9 cellular contexts compared by ENCODE assay signal in genomic region chr11:57787920-57788716, GRCh38. TPM values are rescaled to one million over a fixed set of nuclear protein-coding genes. Genes with fewer than 3 reads are reported as not detected.
DNase-seq lines count a peak whose midpoint lies in the region; ATAC-seq and TF ChIP-seq lines count a peak whose summit lies in the region.
"Had no signal": no experiment of that assay in that cellular context is flagged by ENCODE, and none has a peak within 500 bp of the region (broad histone marks: within the 10 kb centered on the region; RNA-seq: fewer than 3 reads in every experiment).

No MANE protein-coding gene starts in this region.

- H3K27me3 ChIP-seq in cardiac muscle cell: no peaks in the 10 kb centered on the region
- H3K27me3 ChIP-seq in SK-N-SH (ENCODE audit: insufficient read depth): no peaks in the 10 kb centered on the region

- H3K36me3 Mint-ChIP-seq in stimulated activated memory B cell treated with anti-CD40 and anti-IgM and Interleukin-4, amounts not matched to agents 10 μg/mL and 1 μg/mL and 100 μg/mL, for 72 hours: peaks cover 5% of the 10 kb centered on the region

- H3K4me3 ChIP-seq in cardiac muscle cell (no peak overlapping the region), SK-N-SH (ENCODE audit: low read depth in 2 of 2, low read length in 1 of 2) (no peak overlapping the region)

- no peaks in the 10 kb centered on the region for H3K9me3 Mint-ChIP-seq in stimulated activated memory B cell treated with anti-CD40 and anti-IgM and Interleukin-4, amounts not matched to agents 10 μg/mL and 1 μg/mL and 100 μg/mL, for 72 hours

- WGBS in SK-N-SH (ENCODE audit: low lambda C conversion rate): 98% methylated on average over 6 of the region's 6 CpGs

- POLR2A ChIA-PET in SK-N-SH (lab: Yijun Ruan, JAX): no interaction called here

- peak; percentile 34 for ATAC-seq in GM21367 (IDR thresholded peaks at IDR 0.05; ENCODE audit: unreplicated experiment)
- ATAC-seq in stimulated activated memory B cell treated with anti-CD40 and anti-IgM and Interleukin-4, amounts not matched to agents 10 μg/mL and 1 μg/mL and 100 μg/mL, for 72 hours: no peak

- H2AFZ ChIP-seq in SK-N-SH (ENCODE audit: low read depth): no peak overlapping the region

- no peaks in the 10 kb centered on the region for H3K9me2 ChIP-seq in SK-N-SH

- no peaks in the 10 kb centered on the region for H3K9me3 ChIP-seq in cardiac muscle cell (ENCODE audit: low read depth)
- H3K9me3 ChIP-seq in SK-N-SH: no peaks in the 10 kb centered on the region

- no peak overlapping the region for H3K9ac ChIP-seq in SK-N-SH

- H3K4me1 ChIP-seq in cardiac muscle cell (ENCODE audit: low read depth): peaks cover 22% of the 10 kb centered on the region
- peaks cover 0 to 15% of the 10 kb centered on the region in 2 experiments; a peak in 2 of 4 replicates for H3K4me1 ChIP-seq in SK-N-SH (ENCODE audit: control insufficient read depth in 1 of 2, insufficient read depth in 2 of 2, low read depth in 1 of 2, low read length in 1 of 2)

- no peak for TF ChIP-seq EP300 in SK-N-SH (IDR thresholded peaks at IDR 0.05; ENCODE audit: borderline replicate concordance in 1 of 2, low read depth in 1 of 2, low read length in 1 of 2)

- CTCF ChIA-PET in SK-N-SH (lab: Yijun Ruan, JAX): interaction anchor here (1.6 to 2.1 kb wide), 2 partner anchors 11 to 13 kb away, joined by 3 to 17 read pairs; no protein-coding TSS in a partner anchor

- peak overlapping the region; percentile 76 for H3K27ac ChIP-seq in cardiac muscle cell
- no peak overlapping the region for H3K27ac ChIP-seq in SK-N-SH (ENCODE audit: low read depth in 2 of 2, low read length in 1 of 2)

- peaks cover 73% of the 10 kb centered on the region for H3K4me1 Mint-ChIP-seq in stimulated activated memory B cell treated with anti-CD40 and anti-IgM and Interleukin-4, amounts not matched to agents 10 μg/mL and 1 μg/mL and 100 μg/mL, for 72 hours

- H3F3A ChIP-seq in SK-N-SH (replicated peaks; ENCODE audit: insufficient read depth): peaks cover 5% of the 10 kb centered on the region

- DNase-seq in NCI-H69 (lab: John Stamatoyannopoulos, UW) (peak; percentile 36), cardiac muscle cell (ENCODE audit: low read depth in 1 of 2, low spot score in 1 of 2) (peak in 1 of 2 donors; percentile 40), NCI-H1048 (lab: John Stamatoyannopoulos, UW) (no peak), COLO668 (lab: John Stamatoyannopoulos, UW; ENCODE audit: unreplicated experiment) (no peak), SK-N-SH (no peak)
- no peak for DNase-seq in activated CD8-positive, alpha-beta memory T cell treated with anti-CD3 and anti-CD28 coated beads for 24 hours

- H3K27ac Mint-ChIP-seq in stimulated activated memory B cell treated with anti-CD40 and anti-IgM and Interleukin-4, amounts not matched to agents 10 μg/mL and 1 μg/mL and 100 μg/mL, for 72 hours: peak overlapping the region; percentile 27

- H3K36me3 ChIP-seq in cardiac muscle cell: peaks cover 16% of the 10 kb centered on the region
- H3K36me3 ChIP-seq in SK-N-SH (replicated peaks in 1 of 2; ENCODE audit: control insufficient read depth in 1 of 2, insufficient read depth in 2 of 2, low read length in 1 of 2): peaks cover 0 to 10% of the 10 kb centered on the region in 2 experiments

- TF ChIP-seq CTCF in cardiac muscle cell (IDR thresholded peaks at IDR 0.05; ENCODE audit: low read depth, low read length): no peak
- no peak for TF ChIP-seq CTCF in SK-N-SH (IDR thresholded peaks at IDR 0.05)

- peaks cover 97% of the 10 kb centered on the region for H3K79me2 ChIP-seq in SK-N-SH (ENCODE audit: insufficient read depth)

- H3K27me3 Mint-ChIP-seq in stimulated activated memory B cell treated with anti-CD40 and anti-IgM and Interleukin-4, amounts not matched to agents 10 μg/mL and 1 μg/mL and 100 μg/mL, for 72 hours: no peaks in the 10 kb centered on the region
- H3K27me3 Mint-ChIP-seq: activated naive CD8-positive, alpha-beta T cell had no signal

- H3K4me2 ChIP-seq in SK-N-SH: no peak overlapping the region

- H3K4me3 Mint-ChIP-seq in stimulated activated memory B cell treated with anti-CD40 and anti-IgM and Interleukin-4, amounts not matched to agents 10 μg/mL and 1 μg/mL and 100 μg/mL, for 72 hours: no peak overlapping the region
- H3K4me3 Mint-ChIP-seq: activated naive CD8-positive, alpha-beta T cell had no signal

- TF ChIP-seq RAD21 in SK-N-SH (IDR thresholded peaks at IDR 0.05; ENCODE audit: low read length): no peak

- peaks cover 36% of the 10 kb centered on the region for H4K20me1 ChIP-seq in SK-N-SH (ENCODE audit: insufficient read depth)

TF ChIP-seq in SK-N-SH, 30 proteins besides CTCF, POLR2A, EP300 and RAD21:
- TF ChIP-seq IRF3 (IDR thresholded peaks at IDR 0.05; ENCODE audit: low read depth, low read length) (no peak), RCOR1 (IDR thresholded peaks at IDR 0.05; ENCODE audit: low read length) (no peak), ZBTB33 (IDR thresholded peaks at IDR 0.05; ENCODE audit: borderline replicate concordance, low read depth) (no peak), NFIC (IDR thresholded peaks at IDR 0.05; ENCODE audit: borderline replicate concordance) (no peak), FOSL2 (IDR thresholded peaks at IDR 0.05; ENCODE audit: borderline replicate concordance, low read depth) (no peak), MXI1 (IDR thresholded peaks at IDR 0.05; ENCODE audit: low read depth, low read length) (no peak)

RNA-seq across cellular contexts. Expression of gene CTNND1, which starts 26.5 kb away (rescaled TPM):
- total RNA-seq in cardiac muscle cell: 125 and 153 TPM in 2 replicates
- polyA plus RNA-seq in cardiac muscle cell (95.4 and 125 TPM in 2 replicates), SK-N-SH (2012; rRNA removed) (39.4 and 49.4 TPM in 2 replicates)
- polyA plus RNA-seq in SK-N-SH (2012; cell fraction: cytosol; rRNA removed): 38.3 and 40.5 TPM in 2 replicates
- polyA plus RNA-seq in SK-N-SH (2012; cell fraction: nucleus; rRNA removed): 59.2 and 69.5 TPM in 2 replicates

RNA-seq across cellular contexts. Expression of gene BTBD18, which starts 36.5 kb away (rescaled TPM):
- not detected in 2 replicates for total RNA-seq in cardiac muscle cell
- polyA plus RNA-seq in cardiac muscle cell (1.5 and 2.4 TPM in 2 replicates), SK-N-SH (2012; rRNA removed) (not detected in 2 replicates)
- not detected in 2 replicates for polyA plus RNA-seq in SK-N-SH (2012; cell fraction: cytosol; rRNA removed)
- not detected in 2 replicates for polyA plus RNA-seq in SK-N-SH (2012; cell fraction: nucleus; rRNA removed)

RNA-seq across cellular contexts. Expression of gene SELENOH, which starts 46.8 kb away (rescaled TPM):
- total RNA-seq in cardiac muscle cell: 311 and 358 TPM in 2 replicates
- 257 and 289 TPM in 2 replicates for polyA plus RNA-seq in cardiac muscle cell
- 291 and 333 TPM in 2 replicates for polyA plus RNA-seq in SK-N-SH (2012; rRNA removed)
- polyA plus RNA-seq in SK-N-SH (2012; cell fraction: cytosol; rRNA removed): 289 and 306 TPM in 2 replicates
- polyA plus RNA-seq in SK-N-SH (2012; cell fraction: nucleus; rRNA removed): 183 and 301 TPM in 2 replicates
